ENCODE assay signal across 31 cellular contexts in the genomic region with DNA sequence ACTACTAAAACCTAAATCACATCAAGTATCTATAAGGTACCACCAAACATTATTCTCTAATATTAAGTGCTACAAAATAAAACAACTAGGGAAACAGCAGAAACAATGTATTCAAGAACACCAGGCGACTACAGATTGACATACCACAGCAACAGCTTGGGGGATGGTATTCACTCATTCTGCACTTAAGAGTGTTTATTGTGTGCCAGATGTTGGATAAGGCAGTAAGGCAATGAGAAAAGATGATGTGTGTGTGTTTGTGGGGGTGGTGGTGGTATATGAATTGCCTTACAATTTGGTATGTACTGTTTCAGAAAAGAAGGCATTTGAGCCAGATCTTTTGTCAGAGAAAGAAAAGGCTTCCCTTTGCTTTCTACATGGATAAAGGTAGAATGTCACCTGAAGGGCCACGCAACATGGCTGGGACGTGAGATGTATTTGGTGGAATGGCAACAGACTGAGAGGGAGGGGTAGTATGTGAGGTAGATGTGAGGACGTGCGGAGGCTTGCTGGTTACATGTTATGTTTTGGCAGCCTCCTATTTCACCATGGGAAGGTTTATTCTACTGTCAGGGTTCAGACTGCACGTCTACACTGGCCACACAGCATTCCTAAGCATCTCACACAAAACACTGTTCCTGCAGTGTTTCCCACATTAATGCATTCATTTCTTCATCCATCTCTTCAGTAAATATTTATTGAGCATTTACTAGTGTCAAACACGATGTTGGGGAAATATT.
DNase-seq lines count a peak whose midpoint lies in the region; TF ChIP-seq lines count a peak whose summit lies in the region.
"Had no signal": no experiment of that assay in that cellular context is flagged by ENCODE, and none has a peak within 500 bp of the region (broad histone marks: within the 10 kb centered on the region; RNA-seq: fewer than 3 reads in every experiment).

No MANE protein-coding gene starts in this region.

- H4K20me1 ChIP-seq in Loucy (ENCODE audit: insufficient read depth, low read length, poor library complexity, severe bottlenecking), result peaks cover 3% of the 10 kb centered on the region

- no peaks in the 10 kb centered on the region; the same call in 1 of the 2 replicates for H3K79me2 ChIP-seq in Loucy (ENCODE audit: insufficient read depth, low read length)

- H3K27ac ChIP-seq in vagina, result no peak overlapping the region
- H3K27ac ChIP-seq: 22Rv1, brain microvascular endothelial cell, colonic mucosa, heart right ventricle, KMS-11, neural progenitor cell, prostate gland, suprapubic skin, upper lobe of right lung had no signal

- H2AFZ ChIP-seq in Loucy (ENCODE audit: low read length), result no peak overlapping the region
- H2AFZ ChIP-seq: neural progenitor cell had no signal

- peak; percentile 31 for DNase-seq in DMS 273 (lab: John Stamatoyannopoulos, UW; ENCODE audit: unreplicated experiment)
- no peak for DNase-seq in DMS 273 treated with DMSO at 0.1 percent for 48 hours (lab: John Stamatoyannopoulos, UW)
- peak; percentile 37 for DNase-seq in choroid plexus epithelial cell (ENCODE audit: low read depth)
- DNase-seq in skeletal muscle cell (ENCODE audit: low read depth), result peak; percentile 48
- DNase-seq in NCI-H345 treated with DMSO at 0.1 percent for 48 hours (lab: John Stamatoyannopoulos, UW; ENCODE audit: unreplicated experiment), result no peak
- no peak for DNase-seq in HAP-1 (ENCODE audit: low spot score in 2 of 2)
- DNase-seq in vagina (ENCODE audit: extremely low spot score in 2 of 2), result no peak
- DNase-seq: activated CD4-positive, alpha-beta T cell treated with anti-CD3 and anti-CD28 coated beads for 4 hours; activated CD8-positive, alpha-beta memory T cell treated with anti-CD3 and anti-CD28 coated beads, Interleukin-2, amount 10 ng/mL, durations not matched to agents 7 days and 5 days; activated T-cell treated with anti-CD3 and anti-CD28 coated beads, Interleukin-2, amount 50 U/mL, for 48 hours; AML-193; brain microvascular endothelial cell; CD8-positive, alpha-beta memory T cell; colonic mucosa; effector CD8-positive, alpha-beta T cell; foreskin melanocyte; GDM1; H7; heart right ventricle; MV-4-11; NCI-H146; NCI-H2107; stimulated activated CD4-positive, alpha-beta T cell treated with anti-CD3 and anti-CD28 coated beads, Interleukin-15, amount 100 ng/mL, for 24 hours; stimulated activated naive B cell treated with anti-CD40 and anti-IgM and Interleukin-4, amounts not matched to agents 10 μg/mL and 1 μg/mL and 100 μg/mL, for 72 hours; upper lobe of right lung had no signal

- no peaks in the 10 kb centered on the region for H3K27me3 ChIP-seq in Loucy (ENCODE audit: insufficient read depth, low read length, poor library complexity, severe bottlenecking)
- no peaks in the 10 kb centered on the region; the same call in 1 of the 2 replicates for H3K27me3 ChIP-seq in HAP-1 (ENCODE audit: low read depth)
- no peaks in the 10 kb centered on the region for H3K27me3 ChIP-seq in vagina
- H3K27me3 ChIP-seq: brain microvascular endothelial cell, colonic mucosa, heart right ventricle, neural progenitor cell, suprapubic skin, upper lobe of right lung had no signal

- TF ChIP-seq CTCF in Loucy (conservative IDR thresholded peaks at IDR 0.05; ENCODE audit: low read length) (no peak), choroid plexus epithelial cell (conservative IDR thresholded peaks at IDR 0.05; ENCODE audit: low read depth, low read length) (no peak), vagina (IDR thresholded peaks at IDR 0.05) (no peak)

- no peaks in the 10 kb centered on the region for H3K36me3 ChIP-seq in Loucy (ENCODE audit: insufficient read depth, low read length)
- H3K36me3 ChIP-seq in HAP-1 (replicated peaks), result no peaks in the 10 kb centered on the region
- H3K36me3 ChIP-seq in vagina, result no peaks in the 10 kb centered on the region
- H3K36me3 ChIP-seq: brain microvascular endothelial cell, colonic mucosa, heart right ventricle, neural progenitor cell, prostate gland, suprapubic skin, upper lobe of right lung had no signal

- no peaks in the 10 kb centered on the region for H3K9me3 ChIP-seq in Loucy (ENCODE audit: insufficient read depth, low read depth, low read length)
- H3K9me3 ChIP-seq in HAP-1, result no peaks in the 10 kb centered on the region
- no peaks in the 10 kb centered on the region for H3K9me3 ChIP-seq in vagina
- H3K9me3 ChIP-seq: colonic mucosa, heart right ventricle, prostate gland, suprapubic skin, upper lobe of right lung had no signal

- intact Hi-C loops in vagina (cut with DNase I), result loop anchor here (10.0 kb wide), 1 partner anchor 1391 kb away; no protein-coding TSS in a partner anchor

- in situ Hi-C loops in HAP-1 (cut with MboI; ENCODE audit: low sequenced_read_pairs), result loop anchor here (25.0 kb wide), 1 partner anchor 454 kb away; no protein-coding TSS in a partner anchor

- peaks cover 10% of the 10 kb centered on the region; the same call in 1 of the 2 replicates for H3F3A ChIP-seq in Loucy (ENCODE audit: low read depth)

- H3K4me1 ChIP-seq in Loucy (ENCODE audit: insufficient read depth, low read length, poor library complexity, severe bottlenecking) (peaks cover 15% of the 10 kb centered on the region), HAP-1 (peaks cover 5% of the 10 kb centered on the region; the same call in 1 of the 2 replicates), vagina (no peaks in the 10 kb centered on the region)
- H3K4me1 ChIP-seq: colonic mucosa, prostate gland, suprapubic skin, upper lobe of right lung had no signal

- H3K4me2 ChIP-seq in Loucy (ENCODE audit: low read depth, low read length, poor library complexity, severe bottlenecking), result peak overlapping the region; percentile 55
- H3K4me2 ChIP-seq: KMS-11, neural progenitor cell had no signal

- no peaks in the 10 kb centered on the region for H3K9me2 ChIP-seq in Loucy (replicated peaks; ENCODE audit: low read depth, low read length)

- H3K4me3 ChIP-seq in Loucy (ENCODE audit: low read length, poor library complexity, severe bottlenecking), result no peak overlapping the region
- no peak overlapping the region for H3K4me3 ChIP-seq in choroid plexus epithelial cell (ENCODE audit: low read depth, low read length)
- H3K4me3 ChIP-seq in skeletal muscle cell (ENCODE audit: low read depth, low read length), result no peak overlapping the region
- H3K4me3 ChIP-seq in HAP-1, result no peak overlapping the region
- H3K4me3 ChIP-seq in vagina, result no peak overlapping the region
- H3K4me3 ChIP-seq: colonic mucosa, heart right ventricle, neural progenitor cell, prostate gland, suprapubic skin, upper lobe of right lung had no signal

- TF ChIP-seq POLR2A in vagina (IDR thresholded peaks at IDR 0.05), result no peak

- no peak overlapping the region for H3K9ac ChIP-seq in Loucy (ENCODE audit: low read depth, low read length, poor library complexity, severe bottlenecking)
- H3K9ac ChIP-seq: KMS-11, neural progenitor cell had no signal

Comparison
In these comparisons a context has a peak if more than half of its experiments do, and no peak if none do; other contexts are left out.
1. DNase-seq: peak in DMS 273 (single experiment), choroid plexus epithelial cell (single experiment) and skeletal muscle cell (single experiment); none in DMS 273 treated with DMSO at 0.1 percent for 48 hours (single experiment), NCI-H345 treated with DMSO at 0.1 percent for 48 hours (single experiment), HAP-1 (0 of 2) and vagina (0 of 2).